ENCODE assay signal across 15 cellular contexts in genomic region chr18:61988100-61988499, GRCh38.
"Had no signal": no experiment of that assay in that cellular context is flagged by ENCODE, and none has a peak within 500 bp of the region (broad histone marks: within the 10 kb centered on the region; RNA-seq: fewer than 3 reads in every experiment).

No MANE protein-coding gene starts in this region.

- DNase-seq: activated CD4-positive, alpha-beta T cell treated with anti-CD3 and anti-CD28 coated beads for 48 hours; activated naive CD4-positive, alpha-beta T cell treated with anti-CD3 and anti-CD28 coated beads, Interleukin-2, amount 10 ng/mL, durations not matched to agents 7 days and 5 days; dorsolateral prefrontal cortex; foreskin fibroblast; glutamatergic neuron; immature natural killer cell; left cardiac atrium; mammary epithelial cell; occipital lobe; psoas muscle; stimulated activated CD4-positive, alpha-beta T cell treated with anti-CD3 and anti-CD28 coated beads, Interleukin-12 subunit alpha, Interleukin-12 subunit beta, amount 100 ng/mL, for 4 hours; stimulated activated CD4-positive, alpha-beta T cell treated with anti-CD3 and anti-CD28 coated beads, Interleukin-2, amount 100 ng/mL, for 48 hours; stimulated activated naive CD8-positive, alpha-beta T cell treated with anti-CD3 and anti-CD28 coated beads, Interleukin-15, Interleukin-2, amounts not matched to agents 100 U/mL and 50 U/mL, for 24 hours; testis; upper lobe of right lung had no signal

- H3K27ac ChIP-seq: dorsolateral prefrontal cortex, psoas muscle, testis, upper lobe of right lung had no signal

- H3K4me3 ChIP-seq: dorsolateral prefrontal cortex, psoas muscle, testis, upper lobe of right lung had no signal

- H3K36me3 ChIP-seq: upper lobe of right lung had no signal

- H3K9me3 ChIP-seq: psoas muscle, testis, upper lobe of right lung had no signal

- H3K4me1 ChIP-seq: psoas muscle had no signal

- H3K27me3 ChIP-seq: dorsolateral prefrontal cortex, testis, upper lobe of right lung had no signal
